20 cellular contexts compared by ENCODE assay signal in genomic region chr9:87540444-87541105, GRCh38.
"Had no signal": no experiment of that assay in that cellular context is flagged by ENCODE, and none has a peak within 500 bp of the region (broad histone marks: within the 10 kb centered on the region; RNA-seq: fewer than 3 reads in every experiment).

No MANE protein-coding gene starts in this region.

- H3K4me3 Mint-ChIP-seq: endodermal cell; natural killer cell treated with Interleukin-12 subunit alpha and Interleukin-12 subunit beta and Interleukin-15 and Interleukin-18, amount 100 ng/mL, for 72 hours; neural progenitor cell; stimulated activated naive CD8-positive, alpha-beta T cell treated with anti-CD3 and anti-CD28 coated beads, Interleukin-15, Interleukin-2, amounts not matched to agents 100 ng/mL and 50 ng/mL, for 24 hours had no signal

- H3K27ac Mint-ChIP-seq: natural killer cell treated with Interleukin-12 subunit alpha and Interleukin-12 subunit beta and Interleukin-15 and Interleukin-18, amount 100 ng/mL, for 72 hours; neural progenitor cell; stimulated activated naive CD8-positive, alpha-beta T cell treated with anti-CD3 and anti-CD28 coated beads, Interleukin-15, Interleukin-2, amounts not matched to agents 100 ng/mL and 50 ng/mL, for 24 hours had no signal

- H3K27me3 Mint-ChIP-seq: natural killer cell treated with Interleukin-12 subunit alpha and Interleukin-12 subunit beta and Interleukin-15 and Interleukin-18, amount 100 ng/mL, for 72 hours; stimulated activated naive CD8-positive, alpha-beta T cell treated with anti-CD3 and anti-CD28 coated beads, Interleukin-15, Interleukin-2, amounts not matched to agents 100 ng/mL and 50 ng/mL, for 24 hours had no signal

- DNase-seq: colonic mucosa; dermis blood vessel endothelial cell; effector CD4-positive, alpha-beta T cell; endodermal cell; erythroblast; foreskin melanocyte; heart left ventricle; hippocampal formation; kidney glomerular epithelial cell; mammary epithelial cell; nucleus accumbens; pancreas; tibial artery; upper lobe of left lung; uterus had no signal

- H3K36me3 ChIP-seq: colonic mucosa, heart left ventricle, neural progenitor cell, prostate gland, tibial artery, uterus had no signal

- H3K9me3 ChIP-seq: colonic mucosa, heart left ventricle, pancreas, prostate gland, tibial artery, upper lobe of left lung, uterus had no signal

- H3K4me1 ChIP-seq: colonic mucosa, heart left ventricle, prostate gland, tibial artery, upper lobe of left lung, uterus had no signal

- H3K4me3 ChIP-seq: colonic mucosa, heart left ventricle, neural progenitor cell, pancreas, prostate gland, tibial artery, upper lobe of left lung, uterus had no signal

- H3K36me3 Mint-ChIP-seq: natural killer cell treated with Interleukin-12 subunit alpha and Interleukin-12 subunit beta and Interleukin-15 and Interleukin-18, amount 100 ng/mL, for 72 hours had no signal

- H3K27me3 ChIP-seq: colonic mucosa, heart left ventricle, neural progenitor cell, pancreas, tibial artery, upper lobe of left lung, uterus had no signal

- H3K27ac ChIP-seq: colonic mucosa, heart left ventricle, neural progenitor cell, pancreas, prostate gland, tibial artery, upper lobe of left lung, uterus had no signal

- H3K9me3 Mint-ChIP-seq: endodermal cell; natural killer cell treated with Interleukin-12 subunit alpha and Interleukin-12 subunit beta and Interleukin-15 and Interleukin-18, amount 100 ng/mL, for 72 hours; neural progenitor cell; stimulated activated naive CD8-positive, alpha-beta T cell treated with anti-CD3 and anti-CD28 coated beads, Interleukin-15, Interleukin-2, amounts not matched to agents 100 ng/mL and 50 ng/mL, for 24 hours had no signal

- ATAC-seq: heart left ventricle; natural killer cell treated with Interleukin-12 subunit alpha and Interleukin-12 subunit beta and Interleukin-15 and Interleukin-18, amount 100 ng/mL, for 72 hours; sciatic nerve had no signal
